ENCODE assay signal across 1 cellular context in the genomic region with DNA sequence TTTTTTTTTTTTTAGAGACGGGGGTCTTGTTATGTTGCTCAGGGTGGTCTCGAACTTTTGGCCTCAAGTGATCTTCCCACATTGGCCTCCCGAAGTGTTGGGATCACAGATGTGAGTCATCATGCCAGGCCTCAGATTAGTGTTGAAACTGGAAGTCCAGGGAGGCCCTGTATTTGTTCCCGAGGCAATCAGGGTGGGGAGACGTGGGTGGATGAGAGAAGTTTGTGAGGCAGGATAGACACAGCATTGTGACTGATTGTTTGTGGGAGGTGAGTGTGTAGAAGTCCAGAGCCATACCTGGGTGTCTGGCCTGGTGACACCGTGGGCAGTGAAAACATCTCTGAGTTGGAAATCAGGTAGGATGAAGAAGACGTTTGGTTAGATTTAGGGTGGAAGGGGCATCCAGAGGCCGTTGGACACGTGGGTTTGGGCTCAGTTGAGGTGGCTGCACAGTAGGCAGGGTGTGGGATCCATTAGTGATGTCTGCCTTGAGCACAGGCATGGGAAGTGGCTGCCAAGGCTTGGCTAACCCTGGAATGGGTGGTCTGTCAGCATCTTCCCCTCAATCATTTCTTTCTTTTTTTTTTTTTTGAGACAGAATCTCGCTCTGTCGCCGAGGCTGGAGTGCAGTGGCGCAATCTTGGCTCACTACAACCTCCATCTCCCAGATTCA.
TF ChIP-seq lines count a peak whose summit lies in the region.

No MANE protein-coding gene starts in this region.

TF ChIP-seq in GM12878, 131 proteins besides CTCF, POLR2A, EP300 and RAD21:
- no peak for TF ChIP-seq NRF1 (conservative IDR thresholded peaks at IDR 0.05; ENCODE audit: low read depth, low read length)
- TF ChIP-seq, protein P1, sequence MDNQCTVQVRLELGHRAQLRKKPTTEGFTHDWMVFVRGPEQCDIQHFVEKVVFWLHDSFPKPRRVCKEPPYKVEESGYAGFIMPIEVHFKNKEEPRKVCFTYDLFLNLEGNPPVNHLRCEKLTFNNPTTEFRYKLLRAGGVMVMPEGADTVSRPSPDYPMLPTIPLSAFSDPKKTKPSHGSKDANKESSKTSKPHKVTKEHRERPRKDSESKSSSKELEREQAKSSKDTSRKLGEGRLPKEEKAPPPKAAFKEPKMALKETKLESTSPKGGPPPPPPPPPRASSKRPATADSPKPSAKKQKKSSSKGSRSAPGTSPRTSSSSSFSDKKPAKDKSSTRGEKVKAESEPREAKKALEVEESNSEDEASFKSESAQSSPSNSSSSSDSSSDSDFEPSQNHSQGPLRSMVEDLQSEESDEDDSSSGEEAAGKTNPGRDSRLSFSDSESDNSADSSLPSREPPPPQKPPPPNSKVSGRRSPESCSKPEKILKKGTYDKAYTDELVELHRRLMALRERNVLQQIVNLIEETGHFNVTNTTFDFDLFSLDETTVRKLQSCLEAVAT (IDR thresholded peaks at IDR 0.05): peak; percentile 70
- TF ChIP-seq ZBED1 (IDR thresholded peaks at IDR 0.05; ENCODE audit: borderline replicate concordance): no peak
TF ChIP-seq in GM12878: peak in this region for 1.
